13 cellular contexts compared by ENCODE assay signal in genomic region chr3:175307642-175308041, GRCh38.
DNase-seq lines count a peak whose midpoint lies in the region; ATAC-seq and TF ChIP-seq lines count a peak whose summit lies in the region.
"Had no signal": no experiment of that assay in that cellular context is flagged by ENCODE, and none has a peak within 500 bp of the region (broad histone marks: within the 10 kb centered on the region; RNA-seq: fewer than 3 reads in every experiment).

No MANE protein-coding gene starts in this region.

- H3K4me1 ChIP-seq in PC-9 (replicated peaks; ENCODE audit: insufficient read depth), result no peaks in the 10 kb centered on the region
- no peaks in the 10 kb centered on the region for H3K4me1 ChIP-seq in osteoblast (ENCODE audit: insufficient read depth, low read length)

- H2AFZ ChIP-seq in PC-9 (no peak overlapping the region), osteoblast (ENCODE audit: low read length) (peak overlapping the region; percentile 39)

- H3K79me2 ChIP-seq in PC-9 (ENCODE audit: low read depth), result no peaks in the 10 kb centered on the region
- no peaks in the 10 kb centered on the region for H3K79me2 ChIP-seq in osteoblast (ENCODE audit: insufficient read depth, low read length)

- H3K9me3 ChIP-seq in PC-9 (ENCODE audit: insufficient read depth, low read depth) (no peaks in the 10 kb centered on the region; the same call in 1 of the 2 replicates), osteoblast (ENCODE audit: low read depth, low read length) (no peaks in the 10 kb centered on the region)
- H3K9me3 ChIP-seq: suprapubic skin had no signal

- TF ChIP-seq CTCF in PC-9 (conservative IDR thresholded peaks at IDR 0.05) (no peak), osteoblast (IDR thresholded peaks at IDR 0.05; ENCODE audit: extremely low read depth, low read depth, low read length) (no peak)

- H3K4me2 ChIP-seq in PC-9, result 0 out of 2 replicates have a peak overlapping the region, but pooled peaks have one; percentile 4
- H3K4me2 ChIP-seq in osteoblast (ENCODE audit: insufficient read depth, low read length), result peak overlapping the region; percentile 68

- no peak for DNase-seq in PC-9
- no peak for DNase-seq in osteoblast (ENCODE audit: insufficient read length, low spot score, missing footprints)
- DNase-seq in COLO829 (ENCODE audit: low spot score), result no peak
- no peak for DNase-seq in effector CD8-positive, alpha-beta T cell (lab: John Stamatoyannopoulos, UW)
- DNase-seq: activated CD4-positive, alpha-beta T cell treated with anti-CD3 and anti-CD28 coated beads, Interleukin-2, amount 10 ng/mL, durations not matched to agents 7 days and 5 days; activated gamma-delta T cell treated with Interleukin-2 at 50 U/mL for 16 hours; KBM-7; NCI-H2029 treated with DMSO at 0.1 percent for 48 hours had no signal

- H3K4me3 ChIP-seq in PC-9, result no peak overlapping the region
- peak overlapping the region; percentile 11 for H3K4me3 ChIP-seq in osteoblast (ENCODE audit: insufficient read depth, low read length)
- H3K4me3 ChIP-seq: suprapubic skin had no signal

- peak; percentile 75 for ATAC-seq in GM18867 (IDR thresholded peaks at IDR 0.05; ENCODE audit: unreplicated experiment)
- peak; percentile 63 for ATAC-seq in HG02970 (IDR thresholded peaks at IDR 0.05; ENCODE audit: low FRiP score, unreplicated experiment)
- no peak for ATAC-seq in HG02938 (IDR thresholded peaks at IDR 0.05; ENCODE audit: unreplicated experiment)
- no peak for ATAC-seq in GM19452 (IDR thresholded peaks at IDR 0.05; ENCODE audit: unreplicated experiment)

- H4K20me1 ChIP-seq in PC-9 (ENCODE audit: insufficient read depth), result no peaks in the 10 kb centered on the region
- no peaks in the 10 kb centered on the region for H4K20me1 ChIP-seq in osteoblast (ENCODE audit: insufficient read depth, low read length)

- no TSS peak for BruUV-seq in PC-9 (replicated peaks; lab: Mats Ljungman, UMichigan)

- H3K36me3 ChIP-seq in PC-9 (ENCODE audit: low read depth) (no peaks in the 10 kb centered on the region), osteoblast (ENCODE audit: insufficient read depth, low read length) (no peaks in the 10 kb centered on the region)
- H3K36me3 ChIP-seq: suprapubic skin had no signal

- CTCF ChIA-PET in PC-9 (lab: Charles Lee), result no interaction called here

- intact Hi-C loops in PC-9 (cut with micrococcal nuclease; ENCODE audit: unreplicated experiment), result no loop called here

- H3F3A ChIP-seq in PC-9 (ENCODE audit: insufficient read depth, low read depth), result no peaks in the 10 kb centered on the region

- POLR2A ChIA-PET in PC-9 (lab: Charles Lee; ENCODE audit: unreplicated experiment), result no interaction called here

- H3K27ac ChIP-seq in PC-9 (no peak overlapping the region), osteoblast (ENCODE audit: low read depth, low read length) (no peak overlapping the region)
- H3K27ac ChIP-seq: suprapubic skin had no signal

- no peaks in the 10 kb centered on the region for H3K9me2 ChIP-seq in PC-9 (ENCODE audit: insufficient read depth)

- no peaks in the 10 kb centered on the region for H3K27me3 ChIP-seq in PC-9 (ENCODE audit: insufficient read depth, low read depth)
- no peaks in the 10 kb centered on the region for H3K27me3 ChIP-seq in osteoblast (ENCODE audit: insufficient read depth, low read length)
- H3K27me3 ChIP-seq: suprapubic skin had no signal

Comparison
In these comparisons a context has a peak if more than half of its experiments do, and no peak if none do; other contexts are left out.
1. ATAC-seq: peak in GM18867 (single experiment) and HG02970 (single experiment); none in HG02938 (single experiment) and GM19452 (single experiment).